ENCODE assay signal across 30 cellular contexts in the genomic region with DNA sequence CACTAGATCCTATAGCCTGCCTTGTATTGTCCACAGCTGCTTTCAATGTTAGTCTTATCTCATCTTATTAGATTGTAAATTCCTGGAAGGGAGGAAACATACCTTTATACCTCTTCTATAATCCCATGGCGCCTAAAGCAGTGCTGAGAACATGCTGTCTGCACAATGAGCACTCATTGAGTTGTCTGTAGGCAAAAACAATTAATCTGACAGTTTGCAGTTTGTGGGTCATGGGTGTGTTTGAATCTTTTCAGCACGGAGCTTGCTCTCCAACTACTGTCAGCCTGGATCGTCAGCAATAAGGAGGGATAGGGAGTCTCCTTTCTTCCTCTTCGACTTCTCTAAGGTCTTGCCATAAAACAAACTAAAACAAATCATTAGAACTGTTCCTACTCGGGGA. TPM values are rescaled to one million over a fixed set of nuclear protein-coding genes. Genes with fewer than 3 reads are reported as not detected.
"Had no signal": no experiment of that assay in that cellular context is flagged by ENCODE, and none has a peak within 500 bp of the region (broad histone marks: within the 10 kb centered on the region; RNA-seq: fewer than 3 reads in every experiment).

No MANE protein-coding gene starts in this region.

- H3K27ac ChIP-seq: adrenal gland, body of pancreas, breast epithelium, Peyer's patch, SJSA1 had no signal

- ATAC-seq: activated naive CD4-positive, alpha-beta T cell treated with anti-CD3 and anti-CD28 coated beads, Interleukin-2, amount 50 U/mL, for 72 hours; activated T-cell treated with anti-CD3 and anti-CD28 coated beads, Interleukin-2, amount 50 U/mL, for 4 hours; body of pancreas; PC-3 had no signal

- H3K4me3 ChIP-seq: adrenal gland, body of pancreas, breast epithelium, Peyer's patch, SJSA1 had no signal

- H3K9ac ChIP-seq: SK-N-SH had no signal

- H3K27me3 ChIP-seq: adrenal gland, body of pancreas, breast epithelium, Peyer's patch had no signal

- H3K4me1 ChIP-seq: adrenal gland, body of pancreas, breast epithelium, Peyer's patch, SJSA1 had no signal

- DNase-seq: activated CD4-positive, alpha-beta memory T cell treated with anti-CD3 and anti-CD28 coated beads for 36 hours; activated CD4-positive, alpha-beta T cell treated with anti-CD3 and anti-CD28 coated beads, Interleukin-2, amount 10 ng/mL, durations not matched to agents 7 days and 5 days; activated CD8-positive, alpha-beta memory T cell treated with anti-CD3 and anti-CD28 coated beads, Interleukin-2, amount 50 U/mL, for 4 hours; activated gamma-delta T cell treated with Interleukin-2 at 50 U/mL for 16 hours; activated naive CD4-positive, alpha-beta T cell treated with anti-CD3 and anti-CD28 coated beads for 36 hours; activated T-cell treated with anti-CD3 and anti-CD28 coated beads for 4 hours; activated T-cell treated with anti-CD3 and anti-CD28 coated beads, Interleukin-2, amount 50 U/mL, for 4 hours; adrenal gland; body of pancreas; NCI-H1092 treated with DMSO at 0.1 percent for 48 hours; NCI-H1417 treated with DMSO at 0.1 percent for 48 hours; NCI-H187 treated with DMSO at 0.1 percent for 48 hours; NCI-H2081; NCI-H2171 treated with DMSO at 0.1 percent for 48 hours; NCI-H2227 treated with DMSO at 0.1 percent for 48 hours; NCI-H446; NCI-H510A treated with DMSO at 0.1 percent for 48 hours; NCI-H526 treated with DMSO at 0.1 percent for 48 hours; NCI-H774; PC-3; Peyer's patch; RPMI8226; SHP77 treated with DMSO at 0.1 percent for 48 hours; SK-N-SH had no signal

- H3K9me3 Mint-ChIP-seq: activated CD4-positive, alpha-beta memory T cell treated with anti-CD3 and anti-CD28 coated beads for 36 hours; activated CD4-positive, alpha-beta T cell treated with anti-CD3 and anti-CD28 coated beads, Interleukin-2, amount 10 ng/mL, durations not matched to agents 7 days and 5 days; activated naive CD4-positive, alpha-beta T cell treated with anti-CD3 and anti-CD28 coated beads for 36 hours; activated naive CD4-positive, alpha-beta T cell treated with anti-CD3 and anti-CD28 coated beads, Interleukin-2, amount 50 U/mL, for 72 hours; activated T-cell treated with anti-CD3 and anti-CD28 coated beads, Interleukin-2, amount 50 U/mL, for 4 hours; activated T-helper 1 cell treated with anti-CD3 and anti-CD28 coated beads, Interleukin-12 subunit alpha, Interleukin-12 subunit beta, Interleukin-2, Interleukin-4 antibody, amounts not matched to agents 30 ng/mL and 10 ng/mL and 1 ng/mL, durations not matched to agents 14 hours and 24 hours and 36 hours; T-helper 1 cell treated with Interleukin-12 subunit alpha and Interleukin-12 subunit beta and Interleukin-4 antibody, amounts not matched to agents 30 μg/mL and 1 μg/mL, for 36 hours; T-helper 2 cell treated with Interferon-gamma antibody and Interleukin-4, amounts not matched to agents 5 μg/mL and 100 μg/mL, for 36 hours had no signal

- H3K9me3 ChIP-seq: adrenal gland, body of pancreas, breast epithelium, Peyer's patch, SJSA1, SK-N-SH had no signal

- H3K4me1 Mint-ChIP-seq: activated CD4-positive, alpha-beta T cell treated with anti-CD3 and anti-CD28 coated beads, Interleukin-2, amount 10 ng/mL, durations not matched to agents 7 days and 5 days had no signal

- H3K36me3 ChIP-seq: adrenal gland, breast epithelium, Peyer's patch, SJSA1 had no signal

- H3K4me2 ChIP-seq: SK-N-SH had no signal

- H3K27ac Mint-ChIP-seq: activated CD4-positive, alpha-beta memory T cell treated with anti-CD3 and anti-CD28 coated beads for 36 hours; activated CD4-positive, alpha-beta T cell treated with anti-CD3 and anti-CD28 coated beads, Interleukin-2, amount 10 ng/mL, durations not matched to agents 7 days and 5 days; activated naive CD4-positive, alpha-beta T cell treated with anti-CD3 and anti-CD28 coated beads for 36 hours; activated naive CD4-positive, alpha-beta T cell treated with anti-CD3 and anti-CD28 coated beads, Interleukin-2, amount 50 U/mL, for 72 hours; activated T-helper 1 cell treated with anti-CD3 and anti-CD28 coated beads, Interleukin-12 subunit alpha, Interleukin-12 subunit beta, Interleukin-2, Interleukin-4 antibody, amounts not matched to agents 30 ng/mL and 10 ng/mL and 1 ng/mL, durations not matched to agents 14 hours and 24 hours and 36 hours; T-helper 1 cell treated with Interleukin-12 subunit alpha and Interleukin-12 subunit beta and Interleukin-4 antibody, amounts not matched to agents 30 μg/mL and 1 μg/mL, for 36 hours; T-helper 2 cell treated with Interferon-gamma antibody and Interleukin-4, amounts not matched to agents 5 μg/mL and 100 μg/mL, for 36 hours had no signal

- H3K27me3 Mint-ChIP-seq: activated CD4-positive, alpha-beta memory T cell treated with anti-CD3 and anti-CD28 coated beads for 36 hours had no signal

- H3K4me3 Mint-ChIP-seq: activated CD4-positive, alpha-beta memory T cell treated with anti-CD3 and anti-CD28 coated beads for 36 hours; activated CD4-positive, alpha-beta T cell treated with anti-CD3 and anti-CD28 coated beads, Interleukin-2, amount 10 ng/mL, durations not matched to agents 7 days and 5 days; activated naive CD4-positive, alpha-beta T cell treated with anti-CD3 and anti-CD28 coated beads for 36 hours; activated T-cell treated with anti-CD3 and anti-CD28 coated beads, Interleukin-2, amount 50 U/mL, for 4 hours; activated T-helper 1 cell treated with anti-CD3 and anti-CD28 coated beads, Interleukin-12 subunit alpha, Interleukin-12 subunit beta, Interleukin-2, Interleukin-4 antibody, amounts not matched to agents 30 ng/mL and 10 ng/mL and 1 ng/mL, durations not matched to agents 14 hours and 24 hours and 36 hours; T-helper 1 cell treated with Interleukin-12 subunit alpha and Interleukin-12 subunit beta and Interleukin-4 antibody, amounts not matched to agents 30 μg/mL and 1 μg/mL, for 36 hours; T-helper 2 cell treated with Interferon-gamma antibody and Interleukin-4, amounts not matched to agents 5 μg/mL and 100 μg/mL, for 36 hours had no signal

- H3K36me3 Mint-ChIP-seq: activated CD4-positive, alpha-beta memory T cell treated with anti-CD3 and anti-CD28 coated beads for 36 hours; activated naive CD4-positive, alpha-beta T cell treated with anti-CD3 and anti-CD28 coated beads, Interleukin-2, amount 50 U/mL, for 72 hours had no signal

- H3K9me2 ChIP-seq: SK-N-SH had no signal

RNA-seq across cellular contexts. Expression of a gene that starts 26.6 kb away (rescaled TPM):
- total RNA-seq: activated CD4-positive, alpha-beta memory T cell treated with anti-CD3 and anti-CD28 coated beads for 36 hours; activated CD4-positive, alpha-beta T cell treated with anti-CD3 and anti-CD28 coated beads, Interleukin-2, amount 10 ng/mL, durations not matched to agents 7 days and 5 days; activated naive CD4-positive, alpha-beta T cell treated with anti-CD3 and anti-CD28 coated beads for 36 hours; activated naive CD4-positive, alpha-beta T cell treated with anti-CD3 and anti-CD28 coated beads, Interleukin-2, amount 50 U/mL, for 72 hours; activated T-helper 1 cell treated with anti-CD3 and anti-CD28 coated beads, Interleukin-12 subunit alpha, Interleukin-12 subunit beta, Interleukin-2, Interleukin-4 antibody, amounts not matched to agents 30 ng/mL and 10 ng/mL and 1 ng/mL, durations not matched to agents 14 hours and 24 hours and 36 hours had no signal
